In genomic region chr12:104109446-104110271, GRCh38 we compare ENCODE assay signal across 1 cellular context.
TF ChIP-seq lines count a peak whose summit lies in the region.

No MANE protein-coding gene starts in this region.

TF ChIP-seq in K562, 482 proteins besides CTCF, POLR2A, EP300 and RAD21 (continued from another document):
- 0 out of 2 replicates have a peak, but pooled peaks have one; percentile 11 for TF ChIP-seq MAFK (IDR thresholded peaks at IDR 0.05; ENCODE audit: low read length)
